In genomic region chr2:238434846-238435751, GRCh38 we compare ENCODE assay signal across 20 cellular contexts. TPM values are rescaled to one million over a fixed set of nuclear protein-coding genes. Genes with fewer than 3 reads are reported as not detected.
A peak's percentile ranks its signal among the peaks of the same experiment; 100 is the strongest.
DNase-seq lines count a peak whose midpoint lies in the region; ATAC-seq and TF ChIP-seq lines count a peak whose summit lies in the region.
"Had no signal": no experiment of that assay in that cellular context is flagged by ENCODE, and none has a peak within 500 bp of the region (broad histone marks: within the 10 kb centered on the region; RNA-seq: fewer than 3 reads in every experiment).

No MANE protein-coding gene starts in this region.

- peaks cover 28% of the 10 kb centered on the region for H3K36me3 ChIP-seq in GM23248 (ENCODE audit: low read depth)
- H3K36me3 ChIP-seq in PC-3 (ENCODE audit: low read depth, low read length): peaks cover 29% of the 10 kb centered on the region
- peaks cover 25 to 88% of the 10 kb centered on the region in 2 donors for H3K36me3 ChIP-seq in neuronal stem cell (replicated peaks in 1 of 2; ENCODE audit: control insufficient read depth in 2 of 2, insufficient read depth in 2 of 2, low read length in 2 of 2)

- H3K4me3 Mint-ChIP-seq in natural killer cell treated with Interleukin-12 subunit alpha and Interleukin-12 subunit beta and Interleukin-15 and Interleukin-18, amount 100 ng/mL, for 72 hours: no peak overlapping the region
- H3K4me3 Mint-ChIP-seq: activated T-cell treated with anti-CD3 and anti-CD28 coated beads, Interleukin-2, amount 50 U/mL, for 72 hours; central memory CD8-positive, alpha-beta T cell; T-helper 1 cell treated with Interleukin-12 subunit alpha and Interleukin-12 subunit beta and Interleukin-4 antibody, amounts not matched to agents 30 μg/mL and 1 μg/mL, for 36 hours; WTC11 had no signal

- H3K9me3 ChIP-seq in GM23248 (ENCODE audit: low read depth) (no peaks in the 10 kb centered on the region), PC-3 (ENCODE audit: low read length) (no peaks in the 10 kb centered on the region), neuronal stem cell (replicated peaks in 1 of 2; ENCODE audit: control insufficient read depth in 2 of 2, insufficient read depth in 1 of 2, low read depth in 1 of 2, low read length in 2 of 2) (peaks cover 5 to 12% of the 10 kb centered on the region in 2 donors)

- H3K4me3 ChIP-seq in GM23248 (peak overlapping the region; percentile 32), PC-3 (ENCODE audit: low read length) (peak overlapping the region; percentile 31; the same call in 1 of the 2 replicates), choroid plexus epithelial cell (ENCODE audit: low read depth, low read length) (no peak overlapping the region), neuronal stem cell (ENCODE audit: low read length in 2 of 2) (no peak overlapping the region)
- H3K4me3 ChIP-seq: BLaER1 treated with 17β-estradiol and CSF1 and Interleukin-3, amounts not matched to agents 10 nM and 100 nM had no signal

- H3K36me3 Mint-ChIP-seq in natural killer cell treated with Interleukin-12 subunit alpha and Interleukin-12 subunit beta and Interleukin-15 and Interleukin-18, amount 100 ng/mL, for 72 hours: peaks cover 29% of the 10 kb centered on the region

- no peak overlapping the region for H2BK120ac ChIP-seq in neuronal stem cell (ENCODE audit: low read depth, low read length)

- H3F3A ChIP-seq in GM23248 (ENCODE audit: insufficient read depth) (peaks cover 84% of the 10 kb centered on the region), PC-3 (ENCODE audit: low read length, unreplicated experiment) (peaks cover 16% of the 10 kb centered on the region)

- H3K14ac ChIP-seq in neuronal stem cell (ENCODE audit: low read length): no peak overlapping the region

- no peak for ATAC-seq in PC-3
- no peak for ATAC-seq in GM19324 (IDR thresholded peaks at IDR 0.05; ENCODE audit: low FRiP score, unreplicated experiment)
- ATAC-seq in HG03565 (IDR thresholded peaks at IDR 0.05; ENCODE audit: unreplicated experiment): no peak
- ATAC-seq in natural killer cell treated with Interleukin-12 subunit alpha and Interleukin-12 subunit beta and Interleukin-15 and Interleukin-18, amount 100 ng/mL, for 72 hours: no peak
- ATAC-seq: activated T-cell treated with anti-CD3 and anti-CD28 coated beads, Interleukin-2, amount 50 U/mL, for 72 hours; naive thymus-derived CD4-positive, alpha-beta T cell; WTC11 had no signal

- in situ Hi-C loops in GM23248 (cut with MboI): no loop called here

- intact Hi-C loops in PC-3 (cut with micrococcal nuclease): loop anchor here (5.0 to 10.0 kb wide), 2 partner anchors 63 to 510 kb away; no protein-coding TSS in a partner anchor

- peaks cover 45 to 49% of the 10 kb centered on the region in 2 donors for H3K4me1 Mint-ChIP-seq in natural killer cell treated with Interleukin-12 subunit alpha and Interleukin-12 subunit beta and Interleukin-15 and Interleukin-18, amount 100 ng/mL, for 72 hours (ENCODE audit: low read depth in 2 of 2)
- H3K4me1 Mint-ChIP-seq: WTC11 had no signal

- no peak overlapping the region for H2BK12ac ChIP-seq in neuronal stem cell (ENCODE audit: low read length)

- CTCF ChIA-PET in PC-3 (lab: Charles Lee): interaction anchor here (0.5 kb wide), 1 partner anchor 79 kb away, joined by 3 read pairs; no protein-coding TSS in a partner anchor

- H3K79me2 ChIP-seq in GM23248 (ENCODE audit: insufficient read depth) (peaks cover 80% of the 10 kb centered on the region), PC-3 (ENCODE audit: low read length) (peaks cover 80% of the 10 kb centered on the region)

- H3K9ac ChIP-seq in GM23248 (peak overlapping the region; percentile 83), PC-3 (ENCODE audit: low read length) (peak overlapping the region; percentile 75), neuronal stem cell (ENCODE audit: low read depth, low read length, poor library complexity) (no peak overlapping the region)
- H3K9ac ChIP-seq: BLaER1 treated with 17β-estradiol and CSF1 and Interleukin-3, amounts not matched to agents 10 nM and 100 nM had no signal

- no peaks in the 10 kb centered on the region for H3K9me3 Mint-ChIP-seq in natural killer cell treated with Interleukin-12 subunit alpha and Interleukin-12 subunit beta and Interleukin-15 and Interleukin-18, amount 100 ng/mL, for 72 hours
- H3K9me3 Mint-ChIP-seq: central memory CD8-positive, alpha-beta T cell; T-helper 1 cell treated with Interleukin-12 subunit alpha and Interleukin-12 subunit beta and Interleukin-4 antibody, amounts not matched to agents 30 μg/mL and 1 μg/mL, for 36 hours; WTC11 had no signal

- TF ChIP-seq CTCF in PC-3 (conservative IDR thresholded peaks at IDR 0.05; ENCODE audit: low read depth, low read length) (no peak), choroid plexus epithelial cell (conservative IDR thresholded peaks at IDR 0.05; ENCODE audit: low read depth, low read length) (no peak)

- no peak overlapping the region for H3K27ac Mint-ChIP-seq in natural killer cell treated with Interleukin-12 subunit alpha and Interleukin-12 subunit beta and Interleukin-15 and Interleukin-18, amount 100 ng/mL, for 72 hours
- H3K27ac Mint-ChIP-seq: T-helper 1 cell treated with Interleukin-12 subunit alpha and Interleukin-12 subunit beta and Interleukin-4 antibody, amounts not matched to agents 30 μg/mL and 1 μg/mL, for 36 hours; WTC11 had no signal

- DNase-seq in GM23248: no peak
- no peak for DNase-seq in PC-3
- DNase-seq in choroid plexus epithelial cell (ENCODE audit: low read depth): peak; percentile 28
- DNase-seq in neuronal stem cell (ENCODE audit: low spot score): no peak
- no peak for DNase-seq in stimulated activated CD4-positive, alpha-beta T cell treated with anti-CD3 and anti-CD28 coated beads, Interleukin-15, amount 100 ng/mL, for 24 hours
- no peak for DNase-seq in natural killer cell treated with Interleukin-12 subunit alpha and Interleukin-12 subunit beta and Interleukin-15 and Interleukin-18, amount 100 ng/mL, for 72 hours (ENCODE audit: low spot score)
- DNase-seq: activated T-cell treated with anti-CD3 and anti-CD28 coated beads, Interleukin-2, amount 50 U/mL, for 72 hours; DMS 273 treated with DMSO at 0.1 percent for 48 hours; effector memory CD4-positive, alpha-beta T cell; islet precursor cell; naive thymus-derived CD4-positive, alpha-beta T cell; NCI-H1417 treated with DMSO at 0.1 percent for 48 hours; NCI-H2171 treated with DMSO at 0.1 percent for 48 hours had no signal

- H2BK15ac ChIP-seq in neuronal stem cell (ENCODE audit: low read length): no peak overlapping the region

- H4K8ac ChIP-seq in neuronal stem cell (ENCODE audit: low read depth, low read length): no peak overlapping the region

- no peak overlapping the region for H2AK5ac ChIP-seq in neuronal stem cell (ENCODE audit: low read depth, low read length)

- H3K79me1 ChIP-seq in neuronal stem cell (ENCODE audit: low read depth, low read length): peaks cover 5% of the 10 kb centered on the region

- peak overlapping the region; percentile 43 for H4K91ac ChIP-seq in neuronal stem cell (ENCODE audit: low read depth, low read length, poor library complexity)

- H3K4me2 ChIP-seq in GM23248 (ENCODE audit: unreplicated experiment) (peak overlapping the region; percentile 58), PC-3 (ENCODE audit: low read length) (peak overlapping the region; percentile 58), neuronal stem cell (ENCODE audit: insufficient read depth, low read length, poor library complexity, severe bottlenecking) (no peak overlapping the region)
- H3K4me2 ChIP-seq: BLaER1 treated with 17β-estradiol and CSF1 and Interleukin-3, amounts not matched to agents 10 nM and 100 nM had no signal

- H2AFZ ChIP-seq in GM23248: no peak overlapping the region
- no peak overlapping the region for H2AFZ ChIP-seq in PC-3 (ENCODE audit: low read length)
- no peak overlapping the region for H2AFZ ChIP-seq in neuronal stem cell (ENCODE audit: low read length)

- no peak overlapping the region for H3K4ac ChIP-seq in neuronal stem cell (ENCODE audit: low read length)

- H2BK5ac ChIP-seq in neuronal stem cell (ENCODE audit: low read length): no peak overlapping the region

- no peaks in the 10 kb centered on the region for H3K27me3 Mint-ChIP-seq in natural killer cell treated with Interleukin-12 subunit alpha and Interleukin-12 subunit beta and Interleukin-15 and Interleukin-18, amount 100 ng/mL, for 72 hours
- H3K27me3 Mint-ChIP-seq: central memory CD8-positive, alpha-beta T cell; naive thymus-derived CD4-positive, alpha-beta T cell; progenitor cell of endocrine pancreas had no signal

- TSS peak; percentile 47 for BruUV-seq in PC-3 (replicated peaks; lab: Mats Ljungman, UMichigan)

- H3K27ac ChIP-seq in GM23248 (peak overlapping the region; percentile 100), PC-3 (ENCODE audit: low read length) (peak overlapping the region; percentile 98), neuronal stem cell (replicated peaks; ENCODE audit: low read length) (no peak overlapping the region)
- H3K27ac ChIP-seq: BLaER1 treated with 17β-estradiol and CSF1 and Interleukin-3, amounts not matched to agents 10 nM and 100 nM had no signal

- no peaks in the 10 kb centered on the region for H4K20me1 ChIP-seq in GM23248 (ENCODE audit: insufficient read depth)
- H4K20me1 ChIP-seq in PC-3 (ENCODE audit: low read length): no peaks in the 10 kb centered on the region

- POLR2A ChIA-PET in PC-3 (lab: Charles Lee; ENCODE audit: unreplicated experiment): no interaction called here

- H3K4me1 ChIP-seq in GM23248 (ENCODE audit: insufficient read depth): peaks cover 83% of the 10 kb centered on the region
- H3K4me1 ChIP-seq in PC-3 (ENCODE audit: insufficient read depth, low read length): peaks cover 67% of the 10 kb centered on the region
- H3K4me1 ChIP-seq in neuronal stem cell (ENCODE audit: control insufficient read depth in 2 of 2, insufficient read depth in 1 of 2, low read depth in 1 of 2, low read length in 2 of 2): no peaks in the 10 kb centered on the region

- no peak overlapping the region for H3K23ac ChIP-seq in neuronal stem cell (ENCODE audit: low read depth, low read length, poor library complexity)

- WGBS in GM23248 (ENCODE audit: low coverage in 1 of 2, low lambda C conversion rate in 2 of 2, missing lambda C conversion rate in 2 of 2), 2 experiments: 70 to 75% methylated on average over 22 to 24 of the region's 24 CpGs
- WGBS in neuronal stem cell (ENCODE audit: extremely low coverage in 2 of 2, insufficient read length in 2 of 2, insufficient replicate concordance in 1 of 2), 2 donors: no CpG with 5 or more reads among the region's 24 CpGs

- H3K9me2 ChIP-seq in GM23248 (ENCODE audit: insufficient read depth) (no peaks in the 10 kb centered on the region), PC-3 (replicated peaks; ENCODE audit: low read length) (no peaks in the 10 kb centered on the region)

- H3K27me3 ChIP-seq in GM23248 (replicated peaks; ENCODE audit: insufficient read depth): no peaks in the 10 kb centered on the region
- no peaks in the 10 kb centered on the region for H3K27me3 ChIP-seq in PC-3 (ENCODE audit: low read length)
- no peaks in the 10 kb centered on the region for H3K27me3 ChIP-seq in neuronal stem cell (ENCODE audit: control insufficient read depth in 3 of 3, insufficient read depth in 3 of 3, low read depth in 1 of 3, low read length in 3 of 3)
- H3K27me3 ChIP-seq: BLaER1 treated with 17β-estradiol and CSF1 and Interleukin-3, amounts not matched to agents 10 nM and 100 nM had no signal

- no peak overlapping the region for H3K18ac ChIP-seq in neuronal stem cell (ENCODE audit: low read length)

RNA-seq across cellular contexts. Expression of gene ASB1, which starts 8.4 kb away (rescaled TPM):
- 35.5 and 38.4 TPM in 2 replicates for total RNA-seq in GM23248 (2014; rRNA removed; shearing (Covaris generic))
- 31.5 and 35.3 TPM in 2 replicates for polyA plus RNA-seq in GM23248 (2016; fragmentation: Nextera tagmentation; extraction: Ambion mirVana)
- 28.9 and 60.0 TPM in 2 replicates for total RNA-seq in PC-3 (2014; rRNA removed)
- 22.8 TPM for polyA plus RNA-seq in neuronal stem cell (2013, experiment 1 of 2)
- 20.5 TPM for polyA plus RNA-seq in neuronal stem cell (2013, experiment 2 of 2)
- total RNA-seq in natural killer cell treated with Interleukin-12 subunit alpha and Interleukin-12 subunit beta and Interleukin-15 and Interleukin-18, amount 100 ng/mL, for 72 hours: 10 to 100 TPM; 50.2 to 63.3 TPM

Comparison
In these comparisons a context has a peak if more than half of its experiments do, and no peak if none do; other contexts are left out.
1. H3K4me3 ChIP-seq: peak in GM23248 (single experiment) and PC-3 (single experiment); none in choroid plexus epithelial cell (single experiment) and neuronal stem cell (0 of 2).